ENCODE assay signal across 19 cellular contexts in genomic region chr3:129571605-129572547, GRCh38. TPM values are rescaled to one million over a fixed set of nuclear protein-coding genes. Genes with fewer than 3 reads are reported as not detected.
"Had no signal": no experiment of that assay in that cellular context is flagged by ENCODE, and none has a peak within 500 bp of the region (broad histone marks: within the 10 kb centered on the region; RNA-seq: fewer than 3 reads in every experiment).

No MANE protein-coding gene starts in this region.

- H3K4me3 Mint-ChIP-seq: activated naive CD8-positive, alpha-beta T cell treated with anti-CD3 and anti-CD28 coated beads, Interleukin-2, amount 50 U/mL, for 24 hours; activated T-helper 1 cell treated with anti-CD3 and anti-CD28 coated beads, Interleukin-12 subunit alpha, Interleukin-12 subunit beta, Interleukin-2, Interleukin-4 antibody, amounts not matched to agents 30 ng/mL and 10 ng/mL and 1 ng/mL, durations not matched to agents 14 hours and 24 hours and 36 hours; T-helper 2 cell treated with Interferon-gamma antibody and Interleukin-4, amounts not matched to agents 5 μg/mL and 100 μg/mL, for 36 hours; type B pancreatic cell had no signal

- DNase-seq: activated CD4-positive, alpha-beta T cell treated with anti-CD3 and anti-CD28 coated beads, Interleukin-2, amount 50 U/mL, for 1 hour; activated naive CD4-positive, alpha-beta T cell; activated naive CD8-positive, alpha-beta T cell treated with anti-CD3 and anti-CD28 coated beads, Interleukin-2, amount 50 U/mL, for 24 hours; esophagus squamous epithelium; stimulated activated CD4-positive, alpha-beta T cell treated with anti-CD3 and anti-CD28 coated beads, Interleukin-4, amount 100 ng/mL, for 24 hours; stimulated activated naive CD8-positive, alpha-beta T cell treated with anti-CD3 and anti-CD28 coated beads, Interleukin-15, Interleukin-2, amounts not matched to agents 100 U/mL and 50 U/mL, for 24 hours; SW 1271 had no signal

- H3K9me3 Mint-ChIP-seq: activated naive CD8-positive, alpha-beta T cell treated with anti-CD3 and anti-CD28 coated beads, Interleukin-2, amount 50 U/mL, for 24 hours; activated T-helper 1 cell treated with anti-CD3 and anti-CD28 coated beads, Interleukin-12 subunit alpha, Interleukin-12 subunit beta, Interleukin-2, Interleukin-4 antibody, amounts not matched to agents 30 ng/mL and 10 ng/mL and 1 ng/mL, durations not matched to agents 14 hours and 24 hours and 36 hours; T-helper 2 cell treated with Interferon-gamma antibody and Interleukin-4, amounts not matched to agents 5 μg/mL and 100 μg/mL, for 36 hours; type B pancreatic cell had no signal

- H3K4me1 ChIP-seq: ascending aorta had no signal

- H3K27ac Mint-ChIP-seq: activated naive CD8-positive, alpha-beta T cell treated with anti-CD3 and anti-CD28 coated beads, Interleukin-2, amount 50 U/mL, for 24 hours; activated T-helper 1 cell treated with anti-CD3 and anti-CD28 coated beads, Interleukin-12 subunit alpha, Interleukin-12 subunit beta, Interleukin-2, Interleukin-4 antibody, amounts not matched to agents 30 ng/mL and 10 ng/mL and 1 ng/mL, durations not matched to agents 14 hours and 24 hours and 36 hours; T-helper 2 cell treated with Interferon-gamma antibody and Interleukin-4, amounts not matched to agents 5 μg/mL and 100 μg/mL, for 36 hours; type B pancreatic cell had no signal

- H3K4me3 ChIP-seq: ascending aorta, esophagus squamous epithelium, skin epidermis, suprapubic skin had no signal

- H3K27me3 Mint-ChIP-seq: type B pancreatic cell had no signal

- H3K36me3 Mint-ChIP-seq: type B pancreatic cell had no signal

- H3K27ac ChIP-seq: ascending aorta, esophagus squamous epithelium, neutrophil, skin epidermis, suprapubic skin had no signal

- H3K36me3 ChIP-seq: neutrophil had no signal

- H3K27me3 ChIP-seq: ascending aorta, esophagus squamous epithelium, neutrophil, suprapubic skin had no signal

- ATAC-seq: activated naive CD8-positive, alpha-beta T cell treated with anti-CD3 and anti-CD28 coated beads, Interleukin-2, amount 50 U/mL, for 24 hours; stimulated activated naive CD8-positive, alpha-beta T cell treated with anti-CD3 and anti-CD28 coated beads, Interleukin-15, Interleukin-2, amounts not matched to agents 100 U/mL and 50 U/mL, for 24 hours had no signal

- H3K9me3 ChIP-seq: ascending aorta, esophagus squamous epithelium, neutrophil, suprapubic skin had no signal

RNA-seq across cellular contexts. Expression of gene H1-8, which starts 28.9 kb away (rescaled TPM):
- total RNA-seq: activated CD8-positive, alpha-beta memory T cell treated with anti-CD3 and anti-CD28 coated beads for 36 hours; activated T-helper 1 cell treated with anti-CD3 and anti-CD28 coated beads, Interleukin-12 subunit alpha, Interleukin-12 subunit beta, Interleukin-2, Interleukin-4 antibody, amounts not matched to agents 30 ng/mL and 10 ng/mL and 1 ng/mL, durations not matched to agents 14 hours and 24 hours and 36 hours; ascending aorta; esophagus squamous epithelium; fibroblast of villous mesenchyme; liver; mesenteric fat pad; posterior vena cava; suprapubic skin had no signal
- polyA plus RNA-seq: liver had no signal

RNA-seq across cellular contexts. Expression of gene RHO, which starts 43.4 kb away (rescaled TPM):
- total RNA-seq: activated CD8-positive, alpha-beta memory T cell treated with anti-CD3 and anti-CD28 coated beads for 36 hours; activated T-helper 1 cell treated with anti-CD3 and anti-CD28 coated beads, Interleukin-12 subunit alpha, Interleukin-12 subunit beta, Interleukin-2, Interleukin-4 antibody, amounts not matched to agents 30 ng/mL and 10 ng/mL and 1 ng/mL, durations not matched to agents 14 hours and 24 hours and 36 hours; ascending aorta; esophagus squamous epithelium; fibroblast of villous mesenchyme; liver; mesenteric fat pad; posterior vena cava; suprapubic skin had no signal
- polyA plus RNA-seq: liver had no signal
